Comparison of ENCODE assay signal across 8 cellular contexts in the genomic region with DNA sequence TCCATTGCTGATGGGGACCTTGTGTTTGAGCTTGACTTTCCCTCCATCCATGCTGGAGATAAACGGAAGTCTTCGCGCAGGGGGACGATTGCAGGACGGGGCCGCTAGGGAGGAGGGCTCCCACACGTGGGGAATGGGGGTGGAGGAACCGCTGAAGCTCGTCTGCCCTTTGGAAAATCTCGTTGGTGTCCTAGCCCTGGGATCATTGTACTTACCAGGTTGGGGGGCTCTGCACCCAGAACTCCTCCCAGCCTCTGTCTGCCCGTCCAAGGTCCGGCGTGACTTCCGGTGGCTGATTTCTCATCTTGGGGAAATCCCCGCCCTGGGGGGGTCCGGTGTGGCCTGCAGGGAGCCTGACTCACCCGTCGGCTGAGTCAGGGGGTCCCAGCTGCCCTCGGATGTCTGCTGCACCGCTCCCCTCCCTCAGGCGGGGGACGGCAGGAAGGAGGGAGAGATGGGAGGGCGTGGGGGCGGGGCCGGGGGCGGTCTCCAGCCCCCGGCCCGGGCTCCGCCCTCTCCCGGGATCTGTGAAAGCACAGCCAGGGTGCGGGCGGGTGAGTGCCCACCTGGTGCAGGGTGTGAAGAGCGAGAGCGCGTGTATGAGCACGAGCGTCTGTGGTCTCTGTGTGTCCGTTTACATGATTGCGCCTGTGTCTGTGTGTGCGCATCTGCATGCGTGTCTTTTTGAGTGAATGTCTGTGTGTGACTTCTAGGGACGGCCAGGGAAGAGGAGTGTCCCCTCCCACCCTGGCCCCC. TPM values are rescaled to one million over a fixed set of nuclear protein-coding genes. Genes with fewer than 3 reads are reported as not detected.
DNase-seq lines count a peak whose midpoint lies in the region; ATAC-seq and TF ChIP-seq lines count a peak whose summit lies in the region.

No MANE protein-coding gene starts in this region.

- DNase-seq in Caco-2, result peak; percentile 50 to 52
- peak; percentile 85 for DNase-seq in NCI-H2227 (lab: John Stamatoyannopoulos, UW; ENCODE audit: unreplicated experiment)
- DNase-seq in activated CD8-positive, alpha-beta T cell treated with anti-CD3 and anti-CD28 coated beads, Interleukin-2, amount 10 ng/mL, durations not matched to agents 7 days and 5 days, result peak; percentile 65
- peak; percentile 90 for DNase-seq in endodermal cell

- H3K4me3 ChIP-seq in Caco-2 (ENCODE audit: low read depth, low read length), result peak overlapping the region; percentile 60
- peak overlapping the region; percentile 89 for H3K4me3 ChIP-seq in endodermal cell (ENCODE audit: low read length)
- H3K4me3 ChIP-seq in muscle layer of colon (ENCODE audit: low read depth in 1 of 2, low read length in 2 of 2), result peak overlapping the region; percentile 34 to 68

- H3K9me3 Mint-ChIP-seq in Caco-2 (ENCODE audit: unreplicated experiment) (no peaks in the 10 kb centered on the region), endodermal cell (no peaks in the 10 kb centered on the region)
- no peaks in the 10 kb centered on the region for H3K9me3 Mint-ChIP-seq in activated CD8-positive, alpha-beta T cell treated with anti-CD3 and anti-CD28 coated beads, Interleukin-2, amount 10 ng/mL, durations not matched to agents 7 days and 5 days (ENCODE audit: insufficient read depth)
- H3K9me3 Mint-ChIP-seq in stimulated activated memory B cell treated with anti-CD40 and anti-IgM and Interleukin-4, amounts not matched to agents 10 μg/mL and 1 μg/mL and 100 μg/mL, for 72 hours, result no peaks in the 10 kb centered on the region

- H3K36me3 ChIP-seq in Caco-2 (ENCODE audit: control insufficient read depth, insufficient read depth, low read length) (no peaks in the 10 kb centered on the region), endodermal cell (ENCODE audit: control insufficient read depth, insufficient read depth, low read length) (no peaks in the 10 kb centered on the region), muscle layer of colon (ENCODE audit: insufficient read depth, low read length) (no peaks in the 10 kb centered on the region)

- intact Hi-C loops in Caco-2 (cut with micrococcal nuclease; ENCODE audit: unreplicated experiment), result no loop called here

- ATAC-seq in GM21786 (IDR thresholded peaks at IDR 0.05; ENCODE audit: unreplicated experiment) (peak; percentile 37), HG03457 (IDR thresholded peaks at IDR 0.05; ENCODE audit: unreplicated experiment) (no peak)
- peak; percentile 35 for ATAC-seq in activated CD8-positive, alpha-beta T cell treated with anti-CD3 and anti-CD28 coated beads, Interleukin-2, amount 10 ng/mL, durations not matched to agents 7 days and 5 days
- ATAC-seq in stimulated activated memory B cell treated with anti-CD40 and anti-IgM and Interleukin-4, amounts not matched to agents 10 μg/mL and 1 μg/mL and 100 μg/mL, for 72 hours, result peak; percentile 66

- TF ChIP-seq CTCF in Caco-2 (IDR thresholded peaks at IDR 0.05; ENCODE audit: insufficient read depth in 1 of 2, low read depth in 1 of 2, low read length in 1 of 2, severe bottlenecking in 1 of 2, unreplicated experiment in 1 of 2) (peak; percentile 12), endodermal cell (conservative IDR thresholded peaks at IDR 0.05) (peak; percentile 54)

- H3K9ac ChIP-seq in endodermal cell (ENCODE audit: extremely low read depth, low read length, poor library complexity, severe bottlenecking), result no peak overlapping the region
- H3K9ac ChIP-seq in muscle layer of colon (ENCODE audit: low read length), result no peak overlapping the region

- BruUV-seq in Caco-2 (replicated peaks; lab: Mats Ljungman, UMichigan), result no TSS peak

- 0 to 3% methylated on average over 12 to 42 of the region's 42 CpGs for WGBS in endodermal cell (ENCODE audit: insufficient coverage in 1 of 2, insufficient read length in 1 of 2), 2 experiments

- H3K27me3 Mint-ChIP-seq in Caco-2 (ENCODE audit: insufficient read depth, unreplicated experiment), result peaks cover 12% of the 10 kb centered on the region
- no peaks in the 10 kb centered on the region for H3K27me3 Mint-ChIP-seq in activated CD8-positive, alpha-beta T cell treated with anti-CD3 and anti-CD28 coated beads, Interleukin-2, amount 10 ng/mL, durations not matched to agents 7 days and 5 days (ENCODE audit: low read depth)
- H3K27me3 Mint-ChIP-seq in endodermal cell (ENCODE audit: insufficient read depth), result peaks cover 33% of the 10 kb centered on the region
- H3K27me3 Mint-ChIP-seq in stimulated activated memory B cell treated with anti-CD40 and anti-IgM and Interleukin-4, amounts not matched to agents 10 μg/mL and 1 μg/mL and 100 μg/mL, for 72 hours, result no peaks in the 10 kb centered on the region

- H3K36me3 Mint-ChIP-seq in Caco-2 (ENCODE audit: insufficient read depth, unreplicated experiment), result no peaks in the 10 kb centered on the region
- H3K36me3 Mint-ChIP-seq in activated CD8-positive, alpha-beta T cell treated with anti-CD3 and anti-CD28 coated beads, Interleukin-2, amount 10 ng/mL, durations not matched to agents 7 days and 5 days (ENCODE audit: low read depth), result peaks cover 61% of the 10 kb centered on the region
- peaks cover 5% of the 10 kb centered on the region for H3K36me3 Mint-ChIP-seq in endodermal cell (ENCODE audit: low read depth)
- peaks cover 29% of the 10 kb centered on the region for H3K36me3 Mint-ChIP-seq in stimulated activated memory B cell treated with anti-CD40 and anti-IgM and Interleukin-4, amounts not matched to agents 10 μg/mL and 1 μg/mL and 100 μg/mL, for 72 hours

- H3K4me1 Mint-ChIP-seq in Caco-2 (ENCODE audit: low read depth, unreplicated experiment), result peaks cover 7% of the 10 kb centered on the region
- H3K4me1 Mint-ChIP-seq in activated CD8-positive, alpha-beta T cell treated with anti-CD3 and anti-CD28 coated beads, Interleukin-2, amount 10 ng/mL, durations not matched to agents 7 days and 5 days (ENCODE audit: low read depth), result peaks cover 80% of the 10 kb centered on the region
- peaks cover 11% of the 10 kb centered on the region for H3K4me1 Mint-ChIP-seq in endodermal cell
- H3K4me1 Mint-ChIP-seq in stimulated activated memory B cell treated with anti-CD40 and anti-IgM and Interleukin-4, amounts not matched to agents 10 μg/mL and 1 μg/mL and 100 μg/mL, for 72 hours, result peaks cover 77% of the 10 kb centered on the region

- POLR2A ChIA-PET in Caco-2 (lab: Charles Lee), result no interaction called here
- POLR2A ChIA-PET in activated CD8-positive, alpha-beta T cell treated with anti-CD3 and anti-CD28 coated beads, Interleukin-2, amount 10 ng/mL, durations not matched to agents 7 days and 5 days (lab: Charles Lee), result interaction anchor here (0.8 to 8.8 kb wide), 5 partner anchors 27 to 58 kb away, joined by 3 to 72 read pairs (median 11); a partner anchor contains a TSS

- peaks cover 3% of the 10 kb centered on the region; the same call in 1 of the 2 replicates for H3K27me3 ChIP-seq in Caco-2 (replicated peaks; ENCODE audit: control insufficient read depth, insufficient read depth, low read length)
- H3K27me3 ChIP-seq in endodermal cell (ENCODE audit: control insufficient read depth, insufficient read depth, low read length, poor library complexity, severe bottlenecking), result peaks cover 36% of the 10 kb centered on the region
- H3K27me3 ChIP-seq in muscle layer of colon (ENCODE audit: control insufficient read depth in 1 of 2, insufficient read depth in 2 of 2, low read length in 2 of 2), result no peaks in the 10 kb centered on the region

- CTCF ChIA-PET in Caco-2 (lab: Charles Lee), result interaction anchor here (0.6 to 1.2 kb wide), 4 partner anchors 14 to 945 kb away, joined by 3 to 6 read pairs (median 3); no protein-coding TSS in a partner anchor
- CTCF ChIA-PET in activated CD8-positive, alpha-beta T cell treated with anti-CD3 and anti-CD28 coated beads, Interleukin-2, amount 10 ng/mL, durations not matched to agents 7 days and 5 days (lab: Charles Lee), result interaction anchor here (1.3 to 7.4 kb wide), 8 partner anchors 16 to 182 kb away, joined by 3 to 72 read pairs (median 5); a partner anchor contains a TSS

- peaks cover 12% of the 10 kb centered on the region; the same call in 1 of the 2 replicates for H3K4me1 ChIP-seq in Caco-2
- peaks cover 3% of the 10 kb centered on the region for H3K4me1 ChIP-seq in endodermal cell (ENCODE audit: control insufficient read depth, insufficient read depth, low read length)
- H3K4me1 ChIP-seq in muscle layer of colon (ENCODE audit: insufficient read depth, low read length), result peaks cover 24% of the 10 kb centered on the region

- H3K9me3 ChIP-seq in Caco-2, result no peaks in the 10 kb centered on the region
- no peaks in the 10 kb centered on the region for H3K9me3 ChIP-seq in endodermal cell (ENCODE audit: control insufficient read depth, low read length)
- no peaks in the 10 kb centered on the region for H3K9me3 ChIP-seq in muscle layer of colon (ENCODE audit: low read length)

- no peak overlapping the region for H3K27ac ChIP-seq in endodermal cell (ENCODE audit: low read depth, low read length)
- H3K27ac ChIP-seq in muscle layer of colon (ENCODE audit: low read depth, low read length), result no peak overlapping the region

- H3K27ac Mint-ChIP-seq in Caco-2 (ENCODE audit: unreplicated experiment) (no peak overlapping the region), endodermal cell (peak overlapping the region; percentile 48)
- peak overlapping the region; percentile 80 for H3K27ac Mint-ChIP-seq in activated CD8-positive, alpha-beta T cell treated with anti-CD3 and anti-CD28 coated beads, Interleukin-2, amount 10 ng/mL, durations not matched to agents 7 days and 5 days
- H3K27ac Mint-ChIP-seq in stimulated activated memory B cell treated with anti-CD40 and anti-IgM and Interleukin-4, amounts not matched to agents 10 μg/mL and 1 μg/mL and 100 μg/mL, for 72 hours, result peak overlapping the region; percentile 81

- peak overlapping the region; percentile 78 for H3K4me3 Mint-ChIP-seq in Caco-2 (ENCODE audit: unreplicated experiment)
- H3K4me3 Mint-ChIP-seq in activated CD8-positive, alpha-beta T cell treated with anti-CD3 and anti-CD28 coated beads, Interleukin-2, amount 10 ng/mL, durations not matched to agents 7 days and 5 days, result peak overlapping the region; percentile 78
- H3K4me3 Mint-ChIP-seq in endodermal cell, result peak overlapping the region; percentile 72
- peak overlapping the region; percentile 85 for H3K4me3 Mint-ChIP-seq in stimulated activated memory B cell treated with anti-CD40 and anti-IgM and Interleukin-4, amounts not matched to agents 10 μg/mL and 1 μg/mL and 100 μg/mL, for 72 hours

RNA-seq across cellular contexts. Expression of a gene that starts 35.8 kb away (rescaled TPM):
- total RNA-seq in Caco-2 (2022) (0.46 and 0.77 TPM in 2 replicates), endodermal cell (10 to 100 TPM; 13.9 to 14.2 TPM)
- total RNA-seq in activated CD8-positive, alpha-beta T cell treated with anti-CD3 and anti-CD28 coated beads, Interleukin-2, amount 10 ng/mL, durations not matched to agents 7 days and 5 days, result 100 to 1,000 TPM; 283 to 285 TPM
- polyA plus RNA-seq in endodermal cell (2013, experiment 1 of 2), result 4.3 TPM
- 3.3 TPM for polyA plus RNA-seq in endodermal cell (2013, experiment 2 of 2)

Comparison
In these comparisons a context has a peak if more than half of its experiments do, and no peak if none do; other contexts are left out.
1. RNA of a gene that starts 35.8 kb away (total RNA-seq): 283 to 285 TPM in activated CD8-positive, alpha-beta T cell treated with anti-CD3 and anti-CD28 coated beads, Interleukin-2, amount 10 ng/mL, durations not matched to agents 7 days and 5 days; 13.9 to 14.2 TPM in endodermal cell and 0.46 to 0.77 TPM in Caco-2; every median in the first group is over 10 times any median in the second.
2. Peak in every context shown above with its lines, with median percentiles within 50 percentile points of each other: DNase-seq, H3K4me3 ChIP-seq and H3K4me3 Mint-ChIP-seq.